Comparison of ENCODE assay signal across 1 cellular context in the genomic region with DNA sequence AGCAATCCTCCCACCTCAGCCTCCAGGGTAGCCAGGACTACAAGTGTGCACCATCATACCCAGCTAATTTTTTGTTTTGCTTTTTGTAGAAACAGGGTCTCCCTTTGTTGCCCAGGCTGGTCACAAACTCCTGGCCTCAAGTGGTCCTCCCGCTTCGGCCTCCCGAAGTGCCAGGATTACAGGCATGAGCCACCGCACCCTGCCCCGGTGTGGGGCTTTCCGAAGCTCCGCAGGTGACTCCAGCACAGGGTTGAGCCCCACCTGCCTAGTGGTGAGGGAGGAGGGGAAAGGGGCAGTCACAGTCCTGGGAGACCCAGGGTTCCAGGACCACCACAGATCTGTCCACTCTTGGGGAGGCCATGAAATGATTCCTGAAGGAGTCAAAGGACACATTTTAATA.
A peak's percentile ranks its signal among the peaks of the same experiment; 100 is the strongest.
TF ChIP-seq lines count a peak whose summit lies in the region.

No MANE protein-coding gene starts in this region.

TF ChIP-seq in HepG2, 621 proteins besides CTCF, POLR2A, EP300 and RAD21 (continues in another document):
- no peak for TF ChIP-seq ZNF512 (CRISPR knock-in tag; IDR thresholded peaks at IDR 0.05)
- no peak for TF ChIP-seq LCORL (IDR thresholded peaks at IDR 0.05)
- TF ChIP-seq LCORL (CRISPR knock-in tag; IDR thresholded peaks at IDR 0.05): no peak
- no peak; the same call in 1 of the 2 replicates for TF ChIP-seq NR1H2 (CRISPR knock-in tag; IDR thresholded peaks at IDR 0.05; ENCODE audit: borderline replicate concordance, low read depth)
- 0 out of 2 replicates have a peak, but pooled peaks have one; percentile 12 for TF ChIP-seq POLR2AphosphoS5 (IDR thresholded peaks at IDR 0.05; ENCODE audit: low read depth, low read length)
- no peak for TF ChIP-seq PRDM10 (CRISPR knock-in tag; IDR thresholded peaks at IDR 0.05; ENCODE audit: low read depth)
- peak; percentile 20 for TF ChIP-seq ZNF407 (CRISPR knock-in tag; IDR thresholded peaks at IDR 0.05; ENCODE audit: not compliant biosample characterization)
- TF ChIP-seq ZMYM4 (CRISPR knock-in tag; IDR thresholded peaks at IDR 0.05): no peak
- TF ChIP-seq ZNF605 (CRISPR knock-in tag; IDR thresholded peaks at IDR 0.05): peak; percentile 47; the same call in 1 of the 2 replicates
- no peak for TF ChIP-seq CC2D1A (CRISPR knock-in tag; IDR thresholded peaks at IDR 0.05)
- TF ChIP-seq BRCA1 (CRISPR knock-in tag; IDR thresholded peaks at IDR 0.05): no peak
- TF ChIP-seq ZNF441 (CRISPR knock-in tag; IDR thresholded peaks at IDR 0.05; ENCODE audit: borderline replicate concordance): no peak
- no peak for TF ChIP-seq ZNF552 (CRISPR knock-in tag; IDR thresholded peaks at IDR 0.05; ENCODE audit: borderline replicate concordance)
- TF ChIP-seq, protein P1, sequence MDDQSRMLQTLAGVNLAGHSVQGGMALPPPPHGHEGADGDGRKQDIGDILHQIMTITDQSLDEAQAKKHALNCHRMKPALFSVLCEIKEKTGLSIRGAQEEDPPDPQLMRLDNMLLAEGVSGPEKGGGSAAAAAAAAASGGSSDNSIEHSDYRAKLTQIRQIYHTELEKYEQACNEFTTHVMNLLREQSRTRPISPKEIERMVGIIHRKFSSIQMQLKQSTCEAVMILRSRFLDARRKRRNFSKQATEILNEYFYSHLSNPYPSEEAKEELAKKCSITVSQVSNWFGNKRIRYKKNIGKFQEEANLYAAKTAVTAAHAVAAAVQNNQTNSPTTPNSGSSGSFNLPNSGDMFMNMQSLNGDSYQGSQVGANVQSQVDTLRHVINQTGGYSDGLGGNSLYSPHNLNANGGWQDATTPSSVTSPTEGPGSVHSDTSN (CRISPR knock-in tag; IDR thresholded peaks at IDR 0.05; ENCODE audit: borderline replicate concordance): no peak
- no peak for TF ChIP-seq PHF5A (CRISPR knock-in tag; IDR thresholded peaks at IDR 0.05; ENCODE audit: low read depth, unreplicated experiment)
- no peak for TF ChIP-seq ZFP41 (CRISPR knock-in tag; IDR thresholded peaks at IDR 0.05; ENCODE audit: borderline replicate concordance)
- TF ChIP-seq AGO1 (IDR thresholded peaks at IDR 0.05; ENCODE audit: low read depth, low read length, poor library complexity, severe bottlenecking): no peak
- no peak for TF ChIP-seq ZNF501 (CRISPR knock-in tag; IDR thresholded peaks at IDR 0.05)
- TF ChIP-seq, protein P2, sequence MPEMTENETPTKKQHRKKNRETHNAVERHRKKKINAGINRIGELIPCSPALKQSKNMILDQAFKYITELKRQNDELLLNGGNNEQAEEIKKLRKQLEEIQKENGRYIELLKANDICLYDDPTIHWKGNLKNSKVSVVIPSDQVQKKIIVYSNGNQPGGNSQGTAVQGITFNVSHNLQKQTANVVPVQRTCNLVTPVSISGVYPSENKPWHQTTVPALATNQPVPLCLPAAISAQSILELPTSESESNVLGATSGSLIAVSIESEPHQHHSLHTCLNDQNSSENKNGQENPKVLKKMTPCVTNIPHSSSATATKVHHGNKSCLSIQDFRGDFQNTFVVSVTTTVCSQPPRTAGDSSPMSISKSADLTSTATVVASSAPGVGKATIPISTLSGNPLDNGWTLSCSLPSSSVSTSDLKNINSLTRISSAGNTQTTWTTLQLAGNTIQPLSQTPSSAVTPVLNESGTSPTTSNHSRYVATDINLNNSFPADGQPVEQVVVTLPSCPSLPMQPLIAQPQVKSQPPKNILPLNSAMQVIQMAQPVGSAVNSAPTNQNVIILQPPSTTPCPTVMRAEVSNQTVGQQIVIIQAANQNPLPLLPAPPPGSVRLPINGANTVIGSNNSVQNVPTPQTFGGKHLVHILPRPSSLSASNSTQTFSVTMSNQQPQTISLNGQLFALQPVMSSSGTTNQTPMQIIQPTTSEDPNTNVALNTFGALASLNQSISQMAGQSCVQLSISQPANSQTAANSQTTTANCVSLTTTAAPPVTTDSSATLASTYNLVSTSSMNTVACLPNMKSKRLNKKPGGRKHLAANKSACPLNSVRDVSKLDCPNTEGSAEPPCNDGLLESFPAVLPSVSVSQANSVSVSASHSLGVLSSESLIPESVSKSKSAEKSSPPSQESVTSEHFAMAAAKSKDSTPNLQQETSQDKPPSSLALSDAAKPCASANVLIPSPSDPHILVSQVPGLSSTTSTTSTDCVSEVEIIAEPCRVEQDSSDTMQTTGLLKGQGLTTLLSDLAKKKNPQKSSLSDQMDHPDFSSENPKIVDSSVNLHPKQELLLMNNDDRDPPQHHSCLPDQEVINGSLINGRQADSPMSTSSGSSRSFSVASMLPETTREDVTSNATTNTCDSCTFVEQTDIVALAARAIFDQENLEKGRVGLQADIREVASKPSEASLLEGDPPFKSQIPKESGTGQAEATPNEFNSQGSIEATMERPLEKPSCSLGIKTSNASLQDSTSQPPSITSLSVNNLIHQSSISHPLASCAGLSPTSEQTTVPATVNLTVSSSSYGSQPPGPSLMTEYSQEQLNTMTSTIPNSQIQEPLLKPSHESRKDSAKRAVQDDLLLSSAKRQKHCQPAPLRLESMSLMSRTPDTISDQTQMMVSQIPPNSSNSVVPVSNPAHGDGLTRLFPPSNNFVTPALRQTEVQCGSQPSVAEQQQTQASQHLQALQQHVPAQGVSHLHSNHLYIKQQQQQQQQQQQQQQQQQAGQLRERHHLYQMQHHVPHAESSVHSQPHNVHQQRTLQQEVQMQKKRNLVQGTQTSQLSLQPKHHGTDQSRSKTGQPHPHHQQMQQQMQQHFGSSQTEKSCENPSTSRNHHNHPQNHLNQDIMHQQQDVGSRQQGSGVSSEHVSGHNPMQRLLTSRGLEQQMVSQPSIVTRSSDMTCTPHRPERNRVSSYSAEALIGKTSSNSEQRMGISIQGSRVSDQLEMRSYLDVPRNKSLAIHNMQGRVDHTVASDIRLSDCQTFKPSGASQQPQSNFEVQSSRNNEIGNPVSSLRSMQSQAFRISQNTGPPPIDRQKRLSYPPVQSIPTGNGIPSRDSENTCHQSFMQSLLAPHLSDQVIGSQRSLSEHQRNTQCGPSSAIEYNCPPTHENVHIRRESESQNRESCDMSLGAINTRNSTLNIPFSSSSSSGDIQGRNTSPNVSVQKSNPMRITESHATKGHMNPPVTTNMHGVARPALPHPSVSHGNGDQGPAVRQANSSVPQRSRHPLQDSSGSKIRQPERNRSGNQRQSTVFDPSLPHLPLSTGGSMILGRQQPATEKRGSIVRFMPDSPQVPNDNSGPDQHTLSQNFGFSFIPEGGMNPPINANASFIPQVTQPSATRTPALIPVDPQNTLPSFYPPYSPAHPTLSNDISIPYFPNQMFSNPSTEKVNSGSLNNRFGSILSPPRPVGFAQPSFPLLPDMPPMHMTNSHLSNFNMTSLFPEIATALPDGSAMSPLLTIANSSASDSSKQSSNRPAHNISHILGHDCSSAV (CRISPR knock-in tag; IDR thresholded peaks at IDR 0.05; ENCODE audit: borderline replicate concordance): no peak
- no peak for TF ChIP-seq TRAFD1 (CRISPR knock-in tag; IDR thresholded peaks at IDR 0.05; ENCODE audit: borderline replicate concordance)
- TF ChIP-seq ZNF317 (CRISPR knock-in tag; IDR thresholded peaks at IDR 0.05): no peak
- TF ChIP-seq KLF6 (CRISPR knock-in tag; IDR thresholded peaks at IDR 0.05): no peak
- TF ChIP-seq ZNF607 (CRISPR knock-in tag; IDR thresholded peaks at IDR 0.05; ENCODE audit: borderline replicate concordance): 0 out of 2 replicates have a peak, but pooled peaks have one; percentile 12
- no peak for TF ChIP-seq HDAC1 (CRISPR knock-in tag; IDR thresholded peaks at IDR 0.05)
- TF ChIP-seq CBFB (CRISPR knock-in tag; IDR thresholded peaks at IDR 0.05): no peak
- no peak for TF ChIP-seq HDAC2 (CRISPR knock-in tag; IDR thresholded peaks at IDR 0.05)
